In genomic region chr14:96598332-96598928, GRCh38 we compare ENCODE assay signal across 20 cellular contexts.
"Had no signal": no experiment of that assay in that cellular context is flagged by ENCODE, and none has a peak within 500 bp of the region (broad histone marks: within the 10 kb centered on the region; RNA-seq: fewer than 3 reads in every experiment).

No MANE protein-coding gene starts in this region.

- H3K4me3 ChIP-seq: hepatocyte, left lung, psoas muscle, thoracic aorta, upper lobe of left lung had no signal

- H3K27ac ChIP-seq: hepatocyte, left lung, psoas muscle, thoracic aorta, upper lobe of left lung had no signal

- H3K4me1 Mint-ChIP-seq: activated B cell treated with CpG ODN at 0.5 μM for 24 hours; activated naive CD8-positive, alpha-beta T cell treated with anti-CD3 and anti-CD28 coated beads, Interleukin-2, amount 50 U/mL, for 24 hours; brain; stimulated activated naive B cell treated with anti-CD40 and anti-IgM and Interleukin-4, amounts not matched to agents 10 μg/mL and 1 μg/mL and 100 μg/mL, for 72 hours had no signal

- H3K9me3 Mint-ChIP-seq: activated CD4-positive, alpha-beta T cell treated with anti-CD3 and anti-CD28 coated beads, Interleukin-2, amount 10 ng/mL, durations not matched to agents 7 days and 5 days; activated naive CD4-positive, alpha-beta T cell treated with anti-CD3 and anti-CD28 coated beads for 36 hours; activated naive CD8-positive, alpha-beta T cell treated with anti-CD3 and anti-CD28 coated beads, Interleukin-2, amount 50 U/mL, for 24 hours; activated T-cell treated with anti-CD3 and anti-CD28 coated beads, Interleukin-2, amount 50 U/mL, for 4 hours; effector memory CD8-positive, alpha-beta T cell; stimulated activated naive B cell treated with anti-CD40 and anti-IgM and Interleukin-4, amounts not matched to agents 10 μg/mL and 1 μg/mL and 100 μg/mL, for 72 hours; T-cell had no signal

- H3K4me1 ChIP-seq: left lung, psoas muscle, upper lobe of left lung had no signal

- H3K36me3 ChIP-seq: left lung, thoracic aorta, upper lobe of left lung had no signal

- H3K79me2 ChIP-seq: hepatocyte had no signal

- DNase-seq: activated B cell treated with CpG ODN at 0.5 μM for 24 hours; activated CD4-positive, alpha-beta T cell treated with anti-CD3 and anti-CD28 coated beads, Interleukin-2, amount 10 ng/mL, durations not matched to agents 7 days and 5 days; activated CD8-positive, alpha-beta memory T cell treated with anti-CD3 and anti-CD28 coated beads, Interleukin-2, amount 50 U/mL, for 4 hours; activated CD8-positive, alpha-beta T cell treated with anti-CD3 and anti-CD28 coated beads, Interleukin-2, amount 10 ng/mL, durations not matched to agents 7 days and 5 days; activated naive CD4-positive, alpha-beta T cell treated with anti-CD3 and anti-CD28 coated beads for 36 hours; activated naive CD8-positive, alpha-beta T cell treated with anti-CD3 and anti-CD28 coated beads, Interleukin-2, amount 50 U/mL, for 24 hours; activated T-cell treated with anti-CD3 and anti-CD28 coated beads, Interleukin-2, amount 50 U/mL, for 4 hours; anterior cingulate cortex; caudate nucleus; effector memory CD8-positive, alpha-beta T cell; left lung; psoas muscle; stimulated activated naive B cell treated with anti-CD40 and anti-IgM and Interleukin-4, amounts not matched to agents 10 μg/mL and 1 μg/mL and 100 μg/mL, for 72 hours; T-cell; T-helper 9 cell; upper lobe of left lung had no signal

- H3K4me2 ChIP-seq: hepatocyte had no signal

- H3K27me3 ChIP-seq: hepatocyte had no signal

- H3K4me3 Mint-ChIP-seq: activated B cell treated with CpG ODN at 0.5 μM for 24 hours; activated CD4-positive, alpha-beta T cell treated with anti-CD3 and anti-CD28 coated beads, Interleukin-2, amount 10 ng/mL, durations not matched to agents 7 days and 5 days; activated CD8-positive, alpha-beta T cell treated with anti-CD3 and anti-CD28 coated beads, Interleukin-2, amount 10 ng/mL, durations not matched to agents 7 days and 5 days; activated naive CD4-positive, alpha-beta T cell treated with anti-CD3 and anti-CD28 coated beads for 36 hours; activated naive CD8-positive, alpha-beta T cell treated with anti-CD3 and anti-CD28 coated beads, Interleukin-2, amount 50 U/mL, for 24 hours; activated T-cell treated with anti-CD3 and anti-CD28 coated beads, Interleukin-2, amount 50 U/mL, for 4 hours; brain; effector memory CD8-positive, alpha-beta T cell; stimulated activated naive B cell treated with anti-CD40 and anti-IgM and Interleukin-4, amounts not matched to agents 10 μg/mL and 1 μg/mL and 100 μg/mL, for 72 hours; T-cell had no signal

- H3K27ac Mint-ChIP-seq: activated B cell treated with CpG ODN at 0.5 μM for 24 hours; activated CD4-positive, alpha-beta T cell treated with anti-CD3 and anti-CD28 coated beads, Interleukin-2, amount 10 ng/mL, durations not matched to agents 7 days and 5 days; activated CD8-positive, alpha-beta T cell treated with anti-CD3 and anti-CD28 coated beads, Interleukin-2, amount 10 ng/mL, durations not matched to agents 7 days and 5 days; activated naive CD4-positive, alpha-beta T cell treated with anti-CD3 and anti-CD28 coated beads for 36 hours; activated naive CD8-positive, alpha-beta T cell treated with anti-CD3 and anti-CD28 coated beads, Interleukin-2, amount 50 U/mL, for 24 hours; brain; effector memory CD8-positive, alpha-beta T cell; stimulated activated naive B cell treated with anti-CD40 and anti-IgM and Interleukin-4, amounts not matched to agents 10 μg/mL and 1 μg/mL and 100 μg/mL, for 72 hours; T-cell had no signal

- H3K36me3 Mint-ChIP-seq: brain; stimulated activated naive B cell treated with anti-CD40 and anti-IgM and Interleukin-4, amounts not matched to agents 10 μg/mL and 1 μg/mL and 100 μg/mL, for 72 hours; T-cell had no signal

- H3K9me3 ChIP-seq: left lung, psoas muscle, thoracic aorta, upper lobe of left lung had no signal

- ATAC-seq: activated CD8-positive, alpha-beta T cell treated with anti-CD3 and anti-CD28 coated beads, Interleukin-2, amount 10 ng/mL, durations not matched to agents 7 days and 5 days; activated naive CD8-positive, alpha-beta T cell treated with anti-CD3 and anti-CD28 coated beads, Interleukin-2, amount 50 U/mL, for 24 hours; activated T-cell treated with anti-CD3 and anti-CD28 coated beads, Interleukin-2, amount 50 U/mL, for 4 hours; effector memory CD8-positive, alpha-beta T cell; left lung; psoas muscle; sciatic nerve; stimulated activated naive B cell treated with anti-CD40 and anti-IgM and Interleukin-4, amounts not matched to agents 10 μg/mL and 1 μg/mL and 100 μg/mL, for 72 hours; T-cell had no signal

- H3K27me3 Mint-ChIP-seq: activated CD4-positive, alpha-beta T cell treated with anti-CD3 and anti-CD28 coated beads, Interleukin-2, amount 10 ng/mL, durations not matched to agents 7 days and 5 days had no signal

- H2AFZ ChIP-seq: hepatocyte had no signal
